26 cellular contexts compared by ENCODE assay signal in the genomic region with DNA sequence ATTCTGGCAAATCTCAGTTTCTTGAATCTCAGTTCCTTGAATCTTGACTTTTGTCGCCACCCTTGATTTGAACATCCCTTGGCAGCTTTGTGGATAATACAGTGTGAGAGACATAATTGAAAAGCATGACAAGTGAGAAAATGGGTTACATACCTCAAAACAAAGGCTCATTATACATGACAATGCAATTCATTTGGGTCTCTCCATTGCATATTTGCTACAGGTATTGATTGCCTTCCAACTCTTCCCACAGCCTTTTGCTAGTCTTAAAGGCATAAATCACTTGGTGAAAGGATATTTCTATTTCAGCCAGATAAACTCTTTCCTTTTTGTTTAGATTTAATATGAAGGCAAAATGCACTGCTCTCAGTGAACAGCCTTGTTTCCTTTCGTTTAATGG.
"Had no signal": no experiment of that assay in that cellular context is flagged by ENCODE, and none has a peak within 500 bp of the region (broad histone marks: within the 10 kb centered on the region; RNA-seq: fewer than 3 reads in every experiment).

No MANE protein-coding gene starts in this region.

- H3K27ac ChIP-seq: adrenal gland, brain microvascular endothelial cell, gastroesophageal sphincter, pancreas, prostate gland, sigmoid colon, upper lobe of left lung had no signal

- H3K27me3 ChIP-seq: adrenal gland, brain microvascular endothelial cell, gastroesophageal sphincter, pancreas, sigmoid colon, upper lobe of left lung had no signal

- DNase-seq: activated CD4-positive, alpha-beta T cell treated with anti-CD3 and anti-CD28 coated beads for 4 hours; activated CD4-positive, alpha-beta T cell treated with anti-CD3 and anti-CD28 coated beads, Interleukin-2, amount 50 U/mL, for 4 hours; activated naive CD4-positive, alpha-beta T cell; activated naive CD8-positive, alpha-beta T cell treated with anti-CD3 and anti-CD28 coated beads for 36 hours; activated T-cell treated with anti-CD3 and anti-CD28 coated beads for 4 hours; activated T-cell treated with anti-CD3 and anti-CD28 coated beads, Interleukin-2, amount 50 U/mL, for 72 hours; adrenal gland; brain microvascular endothelial cell; cortex of kidney; effector memory CD8-positive, alpha-beta T cell; erythroblast; hippocampal formation; islet precursor cell; left ventricle myocardium superior; naive B cell; nucleus accumbens; pancreas; sigmoid colon; small intestine; stimulated activated CD4-positive, alpha-beta T cell treated with anti-CD3 and anti-CD28 coated beads, Interleukin-4, amount 100 ng/mL, for 24 hours; T-helper 1 cell; upper lobe of left lung had no signal

- ATAC-seq: activated T-cell treated with anti-CD3 and anti-CD28 coated beads, Interleukin-2, amount 50 U/mL, for 72 hours; effector memory CD8-positive, alpha-beta T cell; gastroesophageal sphincter; pancreas; stimulated activated effector memory CD8-positive, alpha-beta T cell treated with anti-CD3 and anti-CD28 coated beads, Interleukin-12 subunit alpha, Interleukin-12 subunit beta, amount 100 ng/mL, for 72 hours had no signal

- FAIRE-seq: astrocyte, pancreas, small intestine had no signal

- H3K4me3 ChIP-seq: adrenal gland, gastroesophageal sphincter, pancreas, prostate gland, sigmoid colon, upper lobe of left lung had no signal

- H3K36me3 ChIP-seq: adrenal gland, brain microvascular endothelial cell, gastroesophageal sphincter, pancreas, prostate gland, sigmoid colon, upper lobe of left lung had no signal

- H3K4me1 ChIP-seq: adrenal gland, pancreas, prostate gland, upper lobe of left lung had no signal

- H3K9me3 ChIP-seq: adrenal gland, gastroesophageal sphincter, pancreas, prostate gland, sigmoid colon had no signal
